1 cellular context compared by ENCODE assay signal in genomic region chr16:77327717-77328116, GRCh38.
TF ChIP-seq lines count a peak whose summit lies in the region.

No MANE protein-coding gene starts in this region.

TF ChIP-seq in GM12878, 131 proteins besides CTCF, POLR2A, EP300 and RAD21 (continued from another document):
- TF ChIP-seq ZBTB33 (IDR thresholded peaks at IDR 0.05) = no peak
- TF ChIP-seq E2F8 (IDR thresholded peaks at IDR 0.05; ENCODE audit: low read depth, partially characterized antibody) = no peak
- no peak for TF ChIP-seq FOXK2 (IDR thresholded peaks at IDR 0.05)
- TF ChIP-seq SMC3 (IDR thresholded peaks at IDR 0.05; ENCODE audit: borderline replicate concordance, low read length) = no peak
- TF ChIP-seq CREB1 (IDR thresholded peaks at IDR 0.05; ENCODE audit: low read depth) = peak; percentile 45; the same call in 1 of the 2 replicates
- peak; percentile 98 for TF ChIP-seq EED (IDR thresholded peaks at IDR 0.05; ENCODE audit: low read depth)
- 0 out of 2 replicates have a peak, but pooled peaks have one; percentile 15 for TF ChIP-seq SPI1 (IDR thresholded peaks at IDR 0.05; ENCODE audit: borderline replicate concordance, insufficient read depth, low read depth, low read length)
- TF ChIP-seq RUNX3 (IDR thresholded peaks at IDR 0.05; ENCODE audit: low read length) = peak; percentile 64
- TF ChIP-seq BCL11A (IDR thresholded peaks at IDR 0.05; ENCODE audit: low read depth, low read length) = peak; percentile 25; the same call in 1 of the 2 replicates
- TF ChIP-seq JUNB (IDR thresholded peaks at IDR 0.05) = peak; percentile 95
- TF ChIP-seq RELB (IDR thresholded peaks at IDR 0.05; ENCODE audit: low read depth) = 0 out of 2 replicates have a peak, but pooled peaks have one; percentile 22
- peak; percentile 60; the same call in 1 of the 2 replicates for TF ChIP-seq MEF2A (IDR thresholded peaks at IDR 0.05; ENCODE audit: insufficient read depth, low read depth, low read length)
- TF ChIP-seq BRCA1 (IDR thresholded peaks at IDR 0.05; ENCODE audit: low read depth, low read length) = no peak
- peak; percentile 57; the same call in 1 of the 2 replicates for TF ChIP-seq ATF2 (IDR thresholded peaks at IDR 0.05; ENCODE audit: low read length)
- peak; percentile 91 for TF ChIP-seq PKNOX1 (IDR thresholded peaks at IDR 0.05)
- TF ChIP-seq HSF1 (IDR thresholded peaks at IDR 0.05; ENCODE audit: low read depth, low read length) = no peak
- no peak for TF ChIP-seq KLF5 (IDR thresholded peaks at IDR 0.05; ENCODE audit: partially characterized antibody)
- peak; percentile 23; the same call in 1 of the 2 replicates for TF ChIP-seq MTA2 (IDR thresholded peaks at IDR 0.05; ENCODE audit: low read depth)
- TF ChIP-seq CREM (IDR thresholded peaks at IDR 0.05; ENCODE audit: low read depth) = peak; percentile 81
TF ChIP-seq in GM12878: peak in this region for 21.
